In the genomic region with DNA sequence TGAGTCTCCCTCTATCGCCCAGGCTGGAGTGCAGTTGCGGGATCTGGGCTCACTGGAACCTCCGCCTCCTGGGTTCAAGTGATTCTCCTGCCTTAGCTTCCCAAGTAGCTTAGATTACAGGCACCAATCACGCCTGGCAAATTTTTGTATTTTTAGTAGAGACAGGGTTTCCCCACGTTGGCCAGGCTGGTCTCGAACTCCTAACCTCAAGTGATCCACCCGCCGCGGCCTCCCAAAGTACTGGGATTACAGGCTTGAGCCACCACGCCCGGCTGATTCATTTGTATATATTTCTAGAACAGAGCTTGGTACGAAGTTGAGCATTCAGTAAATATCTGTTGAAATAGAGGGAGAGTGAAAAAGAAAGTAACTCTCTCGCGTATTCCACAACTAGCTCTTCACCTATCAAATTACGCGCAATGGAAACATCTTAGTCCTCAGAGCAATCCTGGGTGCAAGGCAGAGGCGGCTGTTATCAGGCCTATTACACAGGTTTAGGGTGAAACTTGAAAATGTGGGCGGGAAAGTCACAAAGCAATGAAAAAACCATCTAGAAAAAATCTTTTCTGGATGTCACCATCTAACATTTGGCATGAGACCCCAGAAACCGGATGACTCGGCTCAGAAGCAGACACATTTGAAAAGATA, we compare ENCODE assay signal across 9 cellular contexts. TPM values are rescaled to one million over a fixed set of nuclear protein-coding genes. Genes with fewer than 3 reads are reported as not detected.
DNase-seq lines count a peak whose midpoint lies in the region; ATAC-seq and TF ChIP-seq lines count a peak whose summit lies in the region.
"Had no signal": no experiment of that assay in that cellular context is flagged by ENCODE, and none has a peak within 500 bp of the region (broad histone marks: within the 10 kb centered on the region; RNA-seq: fewer than 3 reads in every experiment).

No MANE protein-coding gene starts in this region.

- peaks cover 21% of the 10 kb centered on the region for H3K36me3 ChIP-seq in neuron (ENCODE audit: insufficient read depth, low read length)

- H3K4me3 Mint-ChIP-seq in IgD-negative memory B cell, result peak overlapping the region; percentile 85 to 98 (median 97)
- peak overlapping the region; percentile 91 for H3K4me3 Mint-ChIP-seq in activated CD8-positive, alpha-beta T cell treated with anti-CD3 and anti-CD28 coated beads for 36 hours
- peak overlapping the region; percentile 96 for H3K4me3 Mint-ChIP-seq in type B pancreatic cell

- CTCF ChIA-PET in activated CD8-positive, alpha-beta T cell treated with anti-CD3 and anti-CD28 coated beads for 36 hours (lab: Charles Lee), result interaction anchor here (1.0 to 2.1 kb wide), 11 partner anchors 10 to 402 kb away, joined by 3 to 11 read pairs (median 4); no protein-coding TSS in a partner anchor

- peak; percentile 26 for DNase-seq in DMS153 treated with DMSO at 0.1 percent for 48 hours (lab: John Stamatoyannopoulos, UW; ENCODE audit: unreplicated experiment)
- DNase-seq in activated CD8-positive, alpha-beta T cell treated with anti-CD3 and anti-CD28 coated beads for 36 hours, result peak; percentile 65
- peak; percentile 19 for DNase-seq in epithelial cell of esophagus (ENCODE audit: low read depth)
- no peak for DNase-seq in type B pancreatic cell (ENCODE audit: extremely low spot score, unreplicated experiment)
- no peak for DNase-seq in NCI-H1092 (lab: John Stamatoyannopoulos, UW)

- TF ChIP-seq CTCF in activated CD8-positive, alpha-beta T cell treated with anti-CD3 and anti-CD28 coated beads for 36 hours (IDR thresholded peaks at IDR 0.05), result no peak
- TF ChIP-seq CTCF in epithelial cell of esophagus (IDR thresholded peaks at IDR 0.05; ENCODE audit: insufficient read depth, low read depth, low read length, missing control alignments), result no peak
- TF ChIP-seq CTCF in type B pancreatic cell (conservative IDR thresholded peaks at IDR 0.05), result no peak

- POLR2A ChIA-PET in activated CD8-positive, alpha-beta T cell treated with anti-CD3 and anti-CD28 coated beads for 36 hours (lab: Charles Lee), result interaction anchor here (0.7 to 3.1 kb wide), 9 partner anchors 9 to 219 kb away, joined by 3 to 8 read pairs (median 4); no protein-coding TSS in a partner anchor

- peak overlapping the region; percentile 99 for H2AFZ ChIP-seq in neuron (ENCODE audit: low read depth, low read length)

- peak; percentile 40 for ATAC-seq in activated CD8-positive, alpha-beta T cell treated with anti-CD3 and anti-CD28 coated beads for 36 hours
- no peak for ATAC-seq in HG02981 (IDR thresholded peaks at IDR 0.05; ENCODE audit: unreplicated experiment)

- H3K27me3 Mint-ChIP-seq in IgD-negative memory B cell, result no peaks in the 10 kb centered on the region
- H3K27me3 Mint-ChIP-seq in activated CD8-positive, alpha-beta T cell treated with anti-CD3 and anti-CD28 coated beads for 36 hours, result no peaks in the 10 kb centered on the region
- H3K27me3 Mint-ChIP-seq in type B pancreatic cell, result peaks cover 15% of the 10 kb centered on the region

- intact Hi-C loops in activated CD8-positive, alpha-beta T cell treated with anti-CD3 and anti-CD28 coated beads for 36 hours (cut with micrococcal nuclease), result no loop called here

- H3K36me3 Mint-ChIP-seq in IgD-negative memory B cell, result peaks cover 2% of the 10 kb centered on the region
- H3K36me3 Mint-ChIP-seq in activated CD8-positive, alpha-beta T cell treated with anti-CD3 and anti-CD28 coated beads for 36 hours (ENCODE audit: low read depth), result peaks cover 22% of the 10 kb centered on the region
- peaks cover 7% of the 10 kb centered on the region for H3K36me3 Mint-ChIP-seq in type B pancreatic cell

- H3K9me3 ChIP-seq in neuron (ENCODE audit: low read length), result no peaks in the 10 kb centered on the region

- H3K4me1 Mint-ChIP-seq in IgD-negative memory B cell (peaks cover 18 to 25% (median 19%) of the 10 kb centered on the region in 3 donors), type B pancreatic cell (ENCODE audit: unreplicated experiment) (peaks cover 26% of the 10 kb centered on the region)
- H3K4me1 Mint-ChIP-seq in activated CD8-positive, alpha-beta T cell treated with anti-CD3 and anti-CD28 coated beads for 36 hours (ENCODE audit: low read depth), result peaks cover 32% of the 10 kb centered on the region

- H3K27me3 ChIP-seq in neuron (ENCODE audit: insufficient read depth, low read length), result peaks cover 8% of the 10 kb centered on the region

- H3K4me1 ChIP-seq in neuron (ENCODE audit: insufficient read depth, low read length), result peaks cover 18% of the 10 kb centered on the region

- H3K9me3 Mint-ChIP-seq in IgD-negative memory B cell, result no peaks in the 10 kb centered on the region
- H3K9me3 Mint-ChIP-seq in activated CD8-positive, alpha-beta T cell treated with anti-CD3 and anti-CD28 coated beads for 36 hours, result no peaks in the 10 kb centered on the region
- H3K9me3 Mint-ChIP-seq in type B pancreatic cell, result no peaks in the 10 kb centered on the region

- H3K4me3 ChIP-seq in epithelial cell of esophagus (ENCODE audit: low read length) (peak overlapping the region; percentile 94), neuron (ENCODE audit: low read length) (peak overlapping the region; percentile 91)

- H3K27ac Mint-ChIP-seq in IgD-negative memory B cell (peak overlapping the region; percentile 57 to 97 (median 95)), type B pancreatic cell (peak overlapping the region; percentile 93)
- H3K27ac Mint-ChIP-seq in activated CD8-positive, alpha-beta T cell treated with anti-CD3 and anti-CD28 coated beads for 36 hours, result peak overlapping the region; percentile 99

RNA-seq across cellular contexts. Expression of gene GHITM, which starts 0.7 kb away (rescaled TPM):
- polyA plus RNA-seq in IgD-negative memory B cell, result 226 TPM
- 100 to 1,000 TPM; 198 TPM for total RNA-seq in activated CD8-positive, alpha-beta T cell treated with anti-CD3 and anti-CD28 coated beads for 36 hours
- 114 and 135 TPM in 2 replicates for total RNA-seq in type B pancreatic cell (ENCODE audit: low replicate concordance)

RNA-seq across cellular contexts. Expression of gene GPR15LG, which starts 35.0 kb away (rescaled TPM):
- not detected for polyA plus RNA-seq in IgD-negative memory B cell
- total RNA-seq in activated CD8-positive, alpha-beta T cell treated with anti-CD3 and anti-CD28 coated beads for 36 hours, result not detected
- 0.70 and 0.98 TPM in 2 replicates for total RNA-seq in type B pancreatic cell (ENCODE audit: low replicate concordance)
- total RNA-seq: LHCN-M2 had no signal

RNA-seq across cellular contexts. Expression of gene CDHR1, which starts 55.7 kb away (rescaled TPM):
- polyA plus RNA-seq in IgD-negative memory B cell, result not detected
- 1 to 10 TPM; 1.8 to 2.4 TPM for total RNA-seq in activated CD8-positive, alpha-beta T cell treated with anti-CD3 and anti-CD28 coated beads for 36 hours
- 0.41 and 0.93 TPM in 2 replicates for total RNA-seq in type B pancreatic cell (ENCODE audit: low replicate concordance)
- total RNA-seq: LHCN-M2 had no signal

Comparison
In these comparisons a context has a peak if more than half of its experiments do, and no peak if none do; other contexts are left out.
1. DNase-seq: peak in DMS153 treated with DMSO at 0.1 percent for 48 hours (single experiment), activated CD8-positive, alpha-beta T cell treated with anti-CD3 and anti-CD28 coated beads for 36 hours (single experiment) and epithelial cell of esophagus (single experiment); none in type B pancreatic cell (single experiment) and NCI-H1092 (single experiment).
2. Peak in every context shown above with its lines, with median percentiles within 50 percentile points of each other: H3K27ac Mint-ChIP-seq and H3K4me3 Mint-ChIP-seq.